Comparison of ENCODE assay signal across 13 cellular contexts in genomic region chr2:203492965-203493364, GRCh38. TPM values are rescaled to one million over a fixed set of nuclear protein-coding genes. Genes with fewer than 3 reads are reported as not detected.
DNase-seq lines count a peak whose midpoint lies in the region; ATAC-seq and TF ChIP-seq lines count a peak whose summit lies in the region.
"Had no signal": no experiment of that assay in that cellular context is flagged by ENCODE, and none has a peak within 500 bp of the region (broad histone marks: within the 10 kb centered on the region; RNA-seq: fewer than 3 reads in every experiment).

No MANE protein-coding gene starts in this region.

- H3K4ac ChIP-seq in mesenchymal stem cell (ENCODE audit: low read depth in 1 of 2, low read length in 2 of 2) = no peak overlapping the region

- intact Hi-C loops in CD4-positive, alpha-beta memory T cell (cut with micrococcal nuclease) = no loop called here

- no peaks in the 10 kb centered on the region for H3K36me3 ChIP-seq in CD4-positive, alpha-beta memory T cell (ENCODE audit: insufficient read depth, low read length)
- H3K36me3 ChIP-seq in mesenchymal stem cell (ENCODE audit: control insufficient read depth in 1 of 2, insufficient read depth in 2 of 2, low read depth in 1 of 2, low read length in 2 of 2) = peaks cover 0 to 46% of the 10 kb centered on the region in 2 experiments
- H3K36me3 ChIP-seq: neutrophil had no signal

- no peak overlapping the region for H3K4me3 ChIP-seq in CD4-positive, alpha-beta memory T cell (ENCODE audit: low read length in 2 of 2)
- H3K4me3 ChIP-seq in mesenchymal stem cell (ENCODE audit: insufficient read depth in 1 of 2, low read depth in 1 of 2, low read length in 2 of 2) = no peak overlapping the region
- H3K4me3 ChIP-seq: coronary artery, skin epidermis had no signal

- H2BK5ac ChIP-seq in mesenchymal stem cell (ENCODE audit: low read depth, low read length, poor library complexity, severe bottlenecking) = no peak overlapping the region

- no peak overlapping the region for H2AK5ac ChIP-seq in mesenchymal stem cell (ENCODE audit: low read length, severe bottlenecking)

- no peaks in the 10 kb centered on the region for H3K4me1 ChIP-seq in CD4-positive, alpha-beta memory T cell (ENCODE audit: insufficient read depth, low read length)
- no peaks in the 10 kb centered on the region for H3K4me1 ChIP-seq in mesenchymal stem cell (ENCODE audit: control insufficient read depth, insufficient read depth, low read depth, low read length)

- no peaks in the 10 kb centered on the region for H3K27me3 ChIP-seq in CD4-positive, alpha-beta memory T cell (ENCODE audit: insufficient read depth, low read length)
- H3K27me3 ChIP-seq in mesenchymal stem cell (ENCODE audit: control insufficient read depth in 1 of 2, insufficient read depth in 1 of 2, low read length in 2 of 2) = no peaks in the 10 kb centered on the region

- no peak overlapping the region for H4K8ac ChIP-seq in mesenchymal stem cell (ENCODE audit: low read length)

- CTCF ChIA-PET in CD4-positive, alpha-beta memory T cell (lab: Charles Lee; ENCODE audit: partially characterized antibody) = interaction anchor here (2.1 to 7.8 kb wide), 2 partner anchors 8 to 322 kb away, joined by 7 to 93 read pairs; no protein-coding TSS in a partner anchor

- no peaks in the 10 kb centered on the region for H3K9me3 Mint-ChIP-seq in CD4-positive, alpha-beta memory T cell
- no peaks in the 10 kb centered on the region for H3K9me3 Mint-ChIP-seq in activated T-helper 17 cell treated with anti-CD3 and anti-CD28 coated beads, Interleukin-2, amount 50 U/mL, for 72 hours

- H2AFZ ChIP-seq in mesenchymal stem cell (ENCODE audit: low read depth, low read length) = no peak overlapping the region

- POLR2A ChIA-PET in CD4-positive, alpha-beta memory T cell (lab: Charles Lee; ENCODE audit: partially characterized antibody) = no interaction called here

- no peak overlapping the region for H2BK120ac ChIP-seq in mesenchymal stem cell (ENCODE audit: low read depth, low read length)

- 84% methylated on average over 1 of the region's 2 CpGs for WGBS in mesenchymal stem cell

- no peak overlapping the region for H3K23ac ChIP-seq in mesenchymal stem cell (ENCODE audit: low read length in 2 of 2)

- peaks cover 9% of the 10 kb centered on the region for H3K79me1 ChIP-seq in mesenchymal stem cell (replicated peaks; ENCODE audit: low read length, poor library complexity, severe bottlenecking)

- no peak overlapping the region for H2BK12ac ChIP-seq in mesenchymal stem cell (ENCODE audit: low read length in 2 of 2)

- H4K91ac ChIP-seq in mesenchymal stem cell (ENCODE audit: low read length) = no peak overlapping the region

- H3K4me1 Mint-ChIP-seq in CD4-positive, alpha-beta memory T cell = peaks cover 0 to 13% (median 0%) of the 10 kb centered on the region in 4 donors
- peaks cover under 1% of the 10 kb centered on the region for H3K4me1 Mint-ChIP-seq in activated T-helper 17 cell treated with anti-CD3 and anti-CD28 coated beads, Interleukin-2, amount 50 U/mL, for 72 hours

- ATAC-seq in activated T-helper 17 cell treated with anti-CD3 and anti-CD28 coated beads, Interleukin-2, amount 50 U/mL, for 72 hours (replicated peaks) = peak; percentile 90

- H3K18ac ChIP-seq in mesenchymal stem cell (ENCODE audit: low read depth in 1 of 2, low read length in 2 of 2) = no peak overlapping the region

- in situ Hi-C loops in GM13977 (cut with MboI; ENCODE audit: low pct_unique_long_range_greater_than_20kb, low sequenced_read_pairs, unreplicated experiment) = loop anchor here (25.0 kb wide), 1 partner anchor 419 kb away; no protein-coding TSS in a partner anchor

- H3K4me3 Mint-ChIP-seq in CD4-positive, alpha-beta memory T cell = peak overlapping the region in 1 of 8 donors; percentile 46
- no peak overlapping the region for H3K4me3 Mint-ChIP-seq in activated T-helper 17 cell treated with anti-CD3 and anti-CD28 coated beads, Interleukin-2, amount 50 U/mL, for 72 hours

- H2BK15ac ChIP-seq in mesenchymal stem cell (ENCODE audit: low read depth, poor library complexity, severe bottlenecking) = no peak overlapping the region

- H3K27me3 Mint-ChIP-seq in CD4-positive, alpha-beta memory T cell = no peaks in the 10 kb centered on the region
- no peaks in the 10 kb centered on the region for H3K27me3 Mint-ChIP-seq in activated T-helper 17 cell treated with anti-CD3 and anti-CD28 coated beads, Interleukin-2, amount 50 U/mL, for 72 hours

- peak in 2 of 5 donors; percentile 6 to 17 for DNase-seq in CD4-positive, alpha-beta memory T cell
- peak; percentile 15 for DNase-seq in GM13977 (ENCODE audit: low spot score)
- peak; percentile 21 for DNase-seq in mesenchymal stem cell
- no peak for DNase-seq in NCI-H2029 (lab: John Stamatoyannopoulos, UW)
- DNase-seq in GM19238 (ENCODE audit: insufficient read length, low spot score) = no peak
- no peak for DNase-seq in LoVo (ENCODE audit: low spot score)
- DNase-seq: NCI-H187, NCI-H82, T1000 had no signal

- no peak for TF ChIP-seq CTCF in GM13977 (IDR thresholded peaks at IDR 0.05; ENCODE audit: extremely low read depth, insufficient read depth, missing control alignments)

- H3K9me3 ChIP-seq in CD4-positive, alpha-beta memory T cell (ENCODE audit: control insufficient read depth in 1 of 2, low read length in 2 of 2) = no peaks in the 10 kb centered on the region
- H3K9me3 ChIP-seq in mesenchymal stem cell (ENCODE audit: control insufficient read depth, low read length) = no peaks in the 10 kb centered on the region
- H3K9me3 ChIP-seq: neutrophil had no signal

- peak overlapping the region in 6 of 7 donors; percentile 23 to 85 (median 52) for H3K27ac Mint-ChIP-seq in CD4-positive, alpha-beta memory T cell
- peak overlapping the region; percentile 63 for H3K27ac Mint-ChIP-seq in activated T-helper 17 cell treated with anti-CD3 and anti-CD28 coated beads, Interleukin-2, amount 50 U/mL, for 72 hours

- H3K9ac ChIP-seq in mesenchymal stem cell (ENCODE audit: low read length) = peak overlapping the region; percentile 52

- H3K36me3 Mint-ChIP-seq in CD4-positive, alpha-beta memory T cell = no peaks in the 10 kb centered on the region
- peaks cover 45% of the 10 kb centered on the region for H3K36me3 Mint-ChIP-seq in activated T-helper 17 cell treated with anti-CD3 and anti-CD28 coated beads, Interleukin-2, amount 50 U/mL, for 72 hours (ENCODE audit: low read depth)

- no peak overlapping the region for H3K14ac ChIP-seq in mesenchymal stem cell (ENCODE audit: low read length in 2 of 2)

- no peak overlapping the region for H3K27ac ChIP-seq in CD4-positive, alpha-beta memory T cell (ENCODE audit: low read depth, low read length)
- no peak overlapping the region for H3K27ac ChIP-seq in mesenchymal stem cell (ENCODE audit: low read length, poor library complexity, severe bottlenecking)
- H3K27ac ChIP-seq: coronary artery, neutrophil, skin epidermis had no signal

- no peak overlapping the region for H3K4me2 ChIP-seq in mesenchymal stem cell (ENCODE audit: low read length, poor library complexity, severe bottlenecking)

RNA-seq across cellular contexts. Expression of gene RAPH1, which starts 42.1 kb away (rescaled TPM):
- total RNA-seq in CD4-positive, alpha-beta memory T cell = 1 to 10 TPM; 2.1 to 2.6 TPM
- polyA plus RNA-seq in CD4-positive, alpha-beta memory T cell = 1 to 10 TPM; 1.0 to 1.2 TPM
- total RNA-seq in activated T-helper 17 cell treated with anti-CD3 and anti-CD28 coated beads, Interleukin-2, amount 50 U/mL, for 72 hours = 10 to 100 TPM; 10.4 to 13.5 TPM
- 14.9 TPM for polyA plus RNA-seq in mesenchymal stem cell (2013, experiment 1 of 2)
- polyA plus RNA-seq in mesenchymal stem cell (2013, experiment 2 of 2) = 13.5 TPM

Comparison
In these comparisons a context has a peak if more than half of its experiments do, and no peak if none do; other contexts are left out.
1. DNase-seq: peak in GM13977 (single experiment) and mesenchymal stem cell (single experiment); none in NCI-H2029 (single experiment), GM19238 (single experiment) and LoVo (single experiment).